In the genomic region with DNA sequence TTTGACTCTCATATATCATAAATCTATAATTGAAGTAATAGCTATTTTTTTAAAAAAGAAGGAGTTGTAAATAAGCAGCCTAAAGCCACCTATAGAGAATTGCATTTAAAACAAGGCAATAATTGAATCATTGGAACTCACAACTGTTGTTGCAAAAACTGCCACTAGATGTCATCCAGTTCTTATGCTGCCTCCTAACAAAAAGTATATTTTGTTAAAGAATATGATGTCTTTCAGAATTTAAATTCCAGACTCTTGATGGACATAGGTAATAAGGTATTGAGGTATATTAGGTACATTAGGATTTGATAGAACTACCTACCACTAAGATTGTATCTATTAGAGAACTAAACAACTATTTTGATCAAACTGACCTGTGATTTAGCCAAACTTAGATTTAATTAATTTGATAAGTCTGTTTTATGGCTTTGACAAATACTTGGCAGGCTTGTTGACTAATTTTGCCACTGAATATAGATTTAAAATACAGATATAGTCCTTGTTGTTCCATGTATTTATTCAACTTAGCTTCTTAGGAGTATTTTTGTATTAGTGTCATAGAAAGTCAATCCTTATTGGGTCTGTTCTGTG, we compare ENCODE assay signal across 8 cellular contexts.
DNase-seq lines count a peak whose midpoint lies in the region; ATAC-seq and TF ChIP-seq lines count a peak whose summit lies in the region.

No MANE protein-coding gene starts in this region.

- H3K4me1 ChIP-seq in RWPE2 (ENCODE audit: insufficient read depth, poor library complexity, severe bottlenecking): no peaks in the 10 kb centered on the region
- H3K4me1 ChIP-seq in hepatocyte (ENCODE audit: insufficient read depth): no peaks in the 10 kb centered on the region
- no peaks in the 10 kb centered on the region for H3K4me1 ChIP-seq in naive thymus-derived CD4-positive, alpha-beta T cell (ENCODE audit: control insufficient read depth in 2 of 2, insufficient read depth in 2 of 2, low read length in 2 of 2)

- in situ Hi-C loops in ACHN (cut with HindIII; ENCODE audit: low pct_ligation_motif_present, low pct_unique_long_range_greater_than_20kb, low sequenced_read_pairs): no loop called here

- H3K9me3 ChIP-seq in RWPE2 (ENCODE audit: severe bottlenecking): peaks cover 2% of the 10 kb centered on the region
- no peaks in the 10 kb centered on the region for H3K9me3 ChIP-seq in hepatocyte (ENCODE audit: low read depth)
- H3K9me3 ChIP-seq in naive thymus-derived CD4-positive, alpha-beta T cell (ENCODE audit: control insufficient read depth in 2 of 3, low read length in 3 of 3): no peaks in the 10 kb centered on the region

- POLR2A ChIA-PET in naive thymus-derived CD4-positive, alpha-beta T cell (lab: Charles Lee): no interaction called here

- H3K27ac ChIP-seq in RWPE2 (ENCODE audit: poor library complexity, severe bottlenecking) (no peak overlapping the region), hepatocyte (no peak overlapping the region)
- H3K27ac ChIP-seq in naive thymus-derived CD4-positive, alpha-beta T cell (ENCODE audit: low read depth, low read length): no peak overlapping the region

- TF ChIP-seq CTCF in RWPE2 (IDR thresholded peaks at IDR 0.05; ENCODE audit: poor library complexity, severe bottlenecking) (peak; percentile 88), hepatocyte (IDR thresholded peaks at IDR 0.05; ENCODE audit: poor library complexity) (peak; percentile 84)

- no peak overlapping the region for H3K4me2 ChIP-seq in hepatocyte

- H3K4me3 ChIP-seq in RWPE2 (ENCODE audit: severe bottlenecking): no peak overlapping the region
- no peak overlapping the region for H3K4me3 ChIP-seq in hepatocyte
- no peak overlapping the region for H3K4me3 ChIP-seq in naive thymus-derived CD4-positive, alpha-beta T cell (ENCODE audit: low read length)

- H3K4me3 Mint-ChIP-seq in activated T-helper 17 cell treated with anti-CD3 and anti-CD28 coated beads, Interleukin-2, amount 50 U/mL, for 72 hours: no peak overlapping the region
- no peak overlapping the region for H3K4me3 Mint-ChIP-seq in naive thymus-derived CD4-positive, alpha-beta T cell

- H3K9me3 Mint-ChIP-seq in activated T-helper 17 cell treated with anti-CD3 and anti-CD28 coated beads, Interleukin-2, amount 50 U/mL, for 72 hours: peaks cover 4% of the 10 kb centered on the region
- peaks cover 0 to 6% (median 3%) of the 10 kb centered on the region in 11 donors for H3K9me3 Mint-ChIP-seq in naive thymus-derived CD4-positive, alpha-beta T cell

- no peaks in the 10 kb centered on the region for H4K20me1 ChIP-seq in hepatocyte (ENCODE audit: insufficient read depth, poor library complexity, severe bottlenecking)

- no peaks in the 10 kb centered on the region for H3K36me3 ChIP-seq in RWPE2 (ENCODE audit: low read depth)
- H3K36me3 ChIP-seq in hepatocyte (replicated peaks; ENCODE audit: insufficient read depth, low read depth): no peaks in the 10 kb centered on the region
- no peaks in the 10 kb centered on the region for H3K36me3 ChIP-seq in naive thymus-derived CD4-positive, alpha-beta T cell (ENCODE audit: control insufficient read depth in 2 of 3, insufficient read depth in 3 of 3, low read length in 3 of 3)

- H3K36me3 Mint-ChIP-seq in activated T-helper 17 cell treated with anti-CD3 and anti-CD28 coated beads, Interleukin-2, amount 50 U/mL, for 72 hours (ENCODE audit: low read depth): no peaks in the 10 kb centered on the region
- no peaks in the 10 kb centered on the region for H3K36me3 Mint-ChIP-seq in naive thymus-derived CD4-positive, alpha-beta T cell

- DNase-seq in ACHN (peak; percentile 27), RWPE2 (ENCODE audit: low spot score) (no peak), hepatocyte (ENCODE audit: low spot score) (peak; percentile 31)
- no peak for DNase-seq in naive thymus-derived CD4-positive, alpha-beta T cell
- DNase-seq in activated CD4-positive, alpha-beta T cell treated with anti-CD3 and anti-CD28 coated beads, Interleukin-2, amount 50 U/mL, for 1 hour: no peak

- H3K27me3 Mint-ChIP-seq in activated T-helper 17 cell treated with anti-CD3 and anti-CD28 coated beads, Interleukin-2, amount 50 U/mL, for 72 hours: no peaks in the 10 kb centered on the region
- no peaks in the 10 kb centered on the region for H3K27me3 Mint-ChIP-seq in naive thymus-derived CD4-positive, alpha-beta T cell

- intact Hi-C loops in naive thymus-derived CD4-positive, alpha-beta T cell (cut with micrococcal nuclease): no loop called here

- CTCF ChIA-PET in naive thymus-derived CD4-positive, alpha-beta T cell (lab: Charles Lee): no interaction called here

- no peak overlapping the region for H2AFZ ChIP-seq in hepatocyte

- H3K4me1 Mint-ChIP-seq in activated T-helper 17 cell treated with anti-CD3 and anti-CD28 coated beads, Interleukin-2, amount 50 U/mL, for 72 hours: no peaks in the 10 kb centered on the region
- no peaks in the 10 kb centered on the region for H3K4me1 Mint-ChIP-seq in naive thymus-derived CD4-positive, alpha-beta T cell

- H3K79me2 ChIP-seq in hepatocyte: no peaks in the 10 kb centered on the region

- peak; percentile 72 for ATAC-seq in GM18868 (IDR thresholded peaks at IDR 0.05; ENCODE audit: unreplicated experiment)
- ATAC-seq in RWPE2 (ENCODE audit: low read depth): no peak
- no peak for ATAC-seq in activated T-helper 17 cell treated with anti-CD3 and anti-CD28 coated beads, Interleukin-2, amount 50 U/mL, for 72 hours (replicated peaks)
- no peak for ATAC-seq in HG03520 (IDR thresholded peaks at IDR 0.05; ENCODE audit: unreplicated experiment)
- no peak for ATAC-seq in naive thymus-derived CD4-positive, alpha-beta T cell

- no peak overlapping the region for H3K27ac Mint-ChIP-seq in activated T-helper 17 cell treated with anti-CD3 and anti-CD28 coated beads, Interleukin-2, amount 50 U/mL, for 72 hours
- H3K27ac Mint-ChIP-seq in naive thymus-derived CD4-positive, alpha-beta T cell: no peak overlapping the region

- H3K9me2 ChIP-seq in hepatocyte (replicated peaks; ENCODE audit: insufficient read depth): no peaks in the 10 kb centered on the region

- H3K27me3 ChIP-seq in RWPE2 (ENCODE audit: insufficient read depth, poor library complexity, severe bottlenecking) (peaks cover 4% of the 10 kb centered on the region), hepatocyte (no peaks in the 10 kb centered on the region)
- no peaks in the 10 kb centered on the region for H3K27me3 ChIP-seq in naive thymus-derived CD4-positive, alpha-beta T cell (ENCODE audit: control insufficient read depth in 2 of 2, insufficient read depth in 2 of 2, low read length in 2 of 2)

Comparison
In these comparisons a context has a peak if more than half of its experiments do, and no peak if none do; other contexts are left out.
1. DNase-seq: peak in ACHN (single experiment) and hepatocyte (single experiment); none in RWPE2 (single experiment), naive thymus-derived CD4-positive, alpha-beta T cell (0 of 9) and activated CD4-positive, alpha-beta T cell treated with anti-CD3 and anti-CD28 coated beads, Interleukin-2, amount 50 U/mL, for 1 hour (single experiment).